Comparison of ENCODE assay signal across 20 cellular contexts in the genomic region with DNA sequence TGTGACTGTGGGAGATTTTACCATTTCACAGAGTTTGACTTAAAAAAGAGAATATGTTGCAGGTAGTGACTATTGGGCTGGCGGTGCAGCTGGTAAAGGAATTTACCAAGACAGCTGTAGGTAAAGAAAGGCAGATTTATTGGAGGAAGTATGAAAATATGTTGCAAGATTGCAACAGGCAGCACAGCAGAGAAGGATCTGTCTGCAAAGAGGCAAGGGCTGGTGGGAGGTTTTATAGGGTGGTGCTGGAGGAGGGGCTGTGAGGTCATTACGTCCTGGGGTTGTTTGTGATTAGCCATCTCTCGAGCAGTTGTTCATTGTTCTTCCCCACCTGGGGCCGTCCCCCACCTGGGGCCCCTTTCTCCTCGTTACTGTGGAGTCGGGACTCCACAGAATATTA.
"Had no signal": no experiment of that assay in that cellular context is flagged by ENCODE, and none has a peak within 500 bp of the region (broad histone marks: within the 10 kb centered on the region; RNA-seq: fewer than 3 reads in every experiment).

No MANE protein-coding gene starts in this region.

- H3K27me3 ChIP-seq: ascending aorta, colonic mucosa, foreskin keratinocyte, hepatocyte, pancreas, spleen, upper lobe of left lung had no signal

- H3K4me1 Mint-ChIP-seq: activated CD4-positive, alpha-beta T cell treated with anti-CD3 and anti-CD28 coated beads, Interleukin-2, amount 10 ng/mL, durations not matched to agents 7 days and 5 days; activated naive CD4-positive, alpha-beta T cell treated with anti-CD3 and anti-CD28 coated beads, Interleukin-2, amount 10 ng/mL, durations not matched to agents 7 days and 5 days; central memory CD8-positive, alpha-beta T cell; stimulated activated memory B cell treated with anti-CD40 and anti-IgM and Interleukin-4, amounts not matched to agents 10 μg/mL and 1 μg/mL and 100 μg/mL, for 72 hours had no signal

- H3K27ac ChIP-seq: ascending aorta, colonic mucosa, foreskin keratinocyte, hepatocyte, pancreas, spleen, thoracic aorta, upper lobe of left lung had no signal

- H3K27ac Mint-ChIP-seq: activated CD4-positive, alpha-beta T cell treated with anti-CD3 and anti-CD28 coated beads, Interleukin-2, amount 10 ng/mL, durations not matched to agents 7 days and 5 days; activated CD8-positive, alpha-beta T cell treated with anti-CD3 and anti-CD28 coated beads, Interleukin-2, amount 10 ng/mL, durations not matched to agents 7 days and 5 days; activated naive CD4-positive, alpha-beta T cell treated with anti-CD3 and anti-CD28 coated beads, Interleukin-2, amount 10 ng/mL, durations not matched to agents 7 days and 5 days; stimulated activated memory B cell treated with anti-CD40 and anti-IgM and Interleukin-4, amounts not matched to agents 10 μg/mL and 1 μg/mL and 100 μg/mL, for 72 hours had no signal

- H3K9me3 ChIP-seq: colonic mucosa, pancreas, thoracic aorta, upper lobe of left lung had no signal

- H3K9me3 Mint-ChIP-seq: activated CD4-positive, alpha-beta T cell treated with anti-CD3 and anti-CD28 coated beads, Interleukin-2, amount 10 ng/mL, durations not matched to agents 7 days and 5 days; activated naive CD4-positive, alpha-beta T cell treated with anti-CD3 and anti-CD28 coated beads, Interleukin-2, amount 10 ng/mL, durations not matched to agents 7 days and 5 days; activated T-cell treated with anti-CD3 and anti-CD28 coated beads, Interleukin-2, amount 50 U/mL, for 4 hours; central memory CD8-positive, alpha-beta T cell; stimulated activated memory B cell treated with anti-CD40 and anti-IgM and Interleukin-4, amounts not matched to agents 10 μg/mL and 1 μg/mL and 100 μg/mL, for 72 hours had no signal

- ATAC-seq: activated CD4-positive, CD25-positive, alpha-beta regulatory T cell treated with anti-CD3 and anti-CD28 coated beads, Interleukin-2, amount 50 U/mL, for 24 hours; activated CD8-positive, alpha-beta T cell treated with anti-CD3 and anti-CD28 coated beads, Interleukin-2, amount 10 ng/mL, durations not matched to agents 7 days and 5 days; activated T-cell treated with anti-CD3 and anti-CD28 coated beads, Interleukin-2, amount 50 U/mL, for 4 hours; foreskin keratinocyte; left cardiac atrium; naive thymus-derived CD8-positive, alpha-beta T cell; pancreas; stimulated activated memory B cell treated with anti-CD40 and anti-IgM and Interleukin-4, amounts not matched to agents 10 μg/mL and 1 μg/mL and 100 μg/mL, for 72 hours had no signal

- H3K27me3 Mint-ChIP-seq: activated CD4-positive, alpha-beta T cell treated with anti-CD3 and anti-CD28 coated beads, Interleukin-2, amount 10 ng/mL, durations not matched to agents 7 days and 5 days; activated naive CD4-positive, alpha-beta T cell treated with anti-CD3 and anti-CD28 coated beads, Interleukin-2, amount 10 ng/mL, durations not matched to agents 7 days and 5 days; central memory CD8-positive, alpha-beta T cell; naive thymus-derived CD8-positive, alpha-beta T cell; stimulated activated memory B cell treated with anti-CD40 and anti-IgM and Interleukin-4, amounts not matched to agents 10 μg/mL and 1 μg/mL and 100 μg/mL, for 72 hours had no signal

- H3K4me3 ChIP-seq: ascending aorta, colonic mucosa, hepatocyte, pancreas, spleen, thoracic aorta, upper lobe of left lung had no signal

- H3K4me1 ChIP-seq: ascending aorta, colonic mucosa, foreskin keratinocyte, pancreas, spleen, upper lobe of left lung had no signal

- H3K36me3 ChIP-seq: colonic mucosa had no signal

- H3K4me3 Mint-ChIP-seq: activated CD4-positive, alpha-beta T cell treated with anti-CD3 and anti-CD28 coated beads, Interleukin-2, amount 10 ng/mL, durations not matched to agents 7 days and 5 days; activated CD8-positive, alpha-beta T cell treated with anti-CD3 and anti-CD28 coated beads, Interleukin-2, amount 10 ng/mL, durations not matched to agents 7 days and 5 days; activated naive CD4-positive, alpha-beta T cell treated with anti-CD3 and anti-CD28 coated beads, Interleukin-2, amount 10 ng/mL, durations not matched to agents 7 days and 5 days; activated T-cell treated with anti-CD3 and anti-CD28 coated beads, Interleukin-2, amount 50 U/mL, for 4 hours; central memory CD8-positive, alpha-beta T cell; naive thymus-derived CD8-positive, alpha-beta T cell; stimulated activated memory B cell treated with anti-CD40 and anti-IgM and Interleukin-4, amounts not matched to agents 10 μg/mL and 1 μg/mL and 100 μg/mL, for 72 hours had no signal

- DNase-seq: activated CD4-positive, alpha-beta T cell treated with anti-CD3 and anti-CD28 coated beads, Interleukin-2, amount 10 ng/mL, durations not matched to agents 7 days and 5 days; activated CD8-positive, alpha-beta T cell treated with anti-CD3 and anti-CD28 coated beads, Interleukin-2, amount 10 ng/mL, durations not matched to agents 7 days and 5 days; activated naive CD4-positive, alpha-beta T cell treated with anti-CD3 and anti-CD28 coated beads, Interleukin-2, amount 10 ng/mL, durations not matched to agents 7 days and 5 days; activated T-cell treated with anti-CD3 and anti-CD28 coated beads, Interleukin-2, amount 50 U/mL, for 4 hours; colonic mucosa; foreskin keratinocyte; left cardiac atrium; mesenchymal stem cell; naive thymus-derived CD8-positive, alpha-beta T cell; pancreas; spleen; stimulated activated CD4-positive, alpha-beta T cell treated with anti-CD3 and anti-CD28 coated beads, Interleukin-4, amount 100 ng/mL, for 4 hours; T1000; upper lobe of left lung had no signal
